Comparison of ENCODE assay signal across 8 cellular contexts in the genomic region with DNA sequence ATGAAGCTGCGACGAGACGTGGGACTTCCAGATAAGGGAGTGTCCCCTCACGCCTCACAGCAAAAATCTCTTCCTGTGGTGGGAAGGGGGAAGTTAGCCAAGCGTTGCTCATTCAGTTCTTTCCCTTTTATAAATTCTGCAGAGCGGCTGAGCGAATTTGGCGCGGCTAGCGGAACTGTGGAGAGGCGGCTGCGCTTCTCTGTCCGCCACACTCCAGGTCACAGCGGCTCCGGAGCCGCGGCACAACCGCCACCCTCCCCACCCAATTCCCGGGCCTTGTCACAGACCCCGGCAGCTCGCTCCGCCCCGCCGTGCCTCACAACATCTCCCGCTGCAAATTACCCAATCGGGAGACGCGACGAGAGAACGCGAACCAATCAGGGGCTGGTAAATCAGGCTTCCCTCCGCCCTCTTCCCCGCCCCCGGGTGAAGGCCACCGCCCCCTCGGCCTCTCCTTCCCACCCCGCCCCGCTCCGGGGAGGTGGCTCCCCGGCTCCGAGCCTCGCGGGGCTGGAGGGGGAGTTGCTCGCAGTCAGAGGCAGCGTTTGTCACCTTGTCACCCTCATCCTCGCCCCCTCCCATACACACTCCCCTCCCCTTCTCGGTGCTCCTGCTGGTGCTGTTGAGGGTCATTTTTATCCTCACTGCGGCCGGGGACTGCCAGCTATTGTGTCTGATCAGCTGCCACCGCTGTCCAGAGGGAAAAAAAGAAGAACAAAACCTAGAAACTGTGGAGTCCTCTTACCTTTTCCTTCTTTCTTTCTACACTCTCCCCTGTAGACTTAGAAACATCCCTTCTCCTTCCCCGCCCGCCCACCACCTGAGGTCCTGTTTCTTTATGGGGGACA. TPM values are rescaled to one million over a fixed set of nuclear protein-coding genes. Genes with fewer than 3 reads are reported as not detected.
DNase-seq lines count a peak whose midpoint lies in the region; ATAC-seq and TF ChIP-seq lines count a peak whose summit lies in the region.

No MANE protein-coding gene starts in this region.

- TF ChIP-seq EP300 in suprapubic skin (IDR thresholded peaks at IDR 0.05) = no peak

- H3K4me1 Mint-ChIP-seq in activated naive CD4-positive, alpha-beta T cell treated with anti-CD3 and anti-CD28 coated beads, Interleukin-2, amount 50 U/mL, for 24 hours = peaks cover 24% of the 10 kb centered on the region

- peak overlapping the region; percentile 53 for H3K9ac ChIP-seq in SK-N-MC (ENCODE audit: insufficient read length)

- peak overlapping the region; percentile 90 for H3K4me3 Mint-ChIP-seq in activated naive CD4-positive, alpha-beta T cell treated with anti-CD3 and anti-CD28 coated beads, Interleukin-2, amount 50 U/mL, for 24 hours

- H3K27ac ChIP-seq in SK-N-MC (no peak overlapping the region), suprapubic skin (peak overlapping the region; percentile 90)

- H3K4me3 ChIP-seq in GM08714 (ENCODE audit: low read length) (peak overlapping the region; percentile 72), SK-N-MC (peak overlapping the region; percentile 84), suprapubic skin (peak overlapping the region; percentile 76)

- H3K27me3 ChIP-seq in suprapubic skin = no peaks in the 10 kb centered on the region

- H3K36me3 Mint-ChIP-seq in activated naive CD4-positive, alpha-beta T cell treated with anti-CD3 and anti-CD28 coated beads, Interleukin-2, amount 50 U/mL, for 24 hours = no peaks in the 10 kb centered on the region

- DNase-seq in NCI-H1048 (lab: John Stamatoyannopoulos, UW) = peak; percentile 84
- no peak for DNase-seq in SK-N-MC (ENCODE audit: low read depth, low spot score)
- peak; percentile 84 for DNase-seq in glomerular endothelial cell (ENCODE audit: extremely low read depth, low read depth, low spot score)
- peak; percentile 81 to 99 (median 98) for DNase-seq in nucleus accumbens (lab: John Stamatoyannopoulos, UW)
- DNase-seq in suprapubic skin (ENCODE audit: low spot score in 2 of 2) = peak; percentile 98 to 99

- H3K9me3 Mint-ChIP-seq in activated naive CD4-positive, alpha-beta T cell treated with anti-CD3 and anti-CD28 coated beads, Interleukin-2, amount 50 U/mL, for 24 hours = no peaks in the 10 kb centered on the region

- WGBS in suprapubic skin = 3% methylated on average over 41 of the region's 52 CpGs

- ATAC-seq in HG02588 (IDR thresholded peaks at IDR 0.05; ENCODE audit: unreplicated experiment) = peak; percentile 75

- peaks cover 34% of the 10 kb centered on the region for H3K4me1 ChIP-seq in suprapubic skin

- H3K27ac Mint-ChIP-seq in activated naive CD4-positive, alpha-beta T cell treated with anti-CD3 and anti-CD28 coated beads, Interleukin-2, amount 50 U/mL, for 24 hours = peak overlapping the region; percentile 74

- peak in 1 of 2 donors; percentile 76 for TF ChIP-seq POLR2A in suprapubic skin (IDR thresholded peaks at IDR 0.05)

- no peak for TF ChIP-seq CTCF in suprapubic skin (IDR thresholded peaks at IDR 0.05)

- H3K9me3 ChIP-seq in SK-N-MC (ENCODE audit: low read depth, low read length) (no peaks in the 10 kb centered on the region), suprapubic skin (no peaks in the 10 kb centered on the region)

- H3K36me3 ChIP-seq in SK-N-MC (ENCODE audit: insufficient read depth, low read length) = no peaks in the 10 kb centered on the region
- no peaks in the 10 kb centered on the region for H3K36me3 ChIP-seq in suprapubic skin

- no peaks in the 10 kb centered on the region for H3K27me3 Mint-ChIP-seq in activated naive CD4-positive, alpha-beta T cell treated with anti-CD3 and anti-CD28 coated beads, Interleukin-2, amount 50 U/mL, for 24 hours

RNA-seq across cellular contexts. Expression of a gene that starts 0.9 kb away (rescaled TPM):
- total RNA-seq in glomerular endothelial cell (70.8 and 76.1 TPM in 2 replicates), suprapubic skin (10 to 100 TPM; 25.9 to 43.4 (median 34.3) TPM)
